ENCODE assay signal across 20 cellular contexts in genomic region chr16:5882087-5882661, GRCh38.
"Had no signal": no experiment of that assay in that cellular context is flagged by ENCODE, and none has a peak within 500 bp of the region (broad histone marks: within the 10 kb centered on the region; RNA-seq: fewer than 3 reads in every experiment).

No MANE protein-coding gene starts in this region.

- H3K79me2 ChIP-seq: hepatocyte had no signal

- H3K4me1 Mint-ChIP-seq: naive thymus-derived CD8-positive, alpha-beta T cell; stimulated activated effector memory CD8-positive, alpha-beta T cell treated with anti-CD3 and anti-CD28 coated beads, Interleukin-12 subunit alpha, Interleukin-12 subunit beta, amount 100 ng/mL, for 72 hours had no signal

- H3K4me1 ChIP-seq: tibial nerve, upper lobe of right lung, vagina had no signal

- ATAC-seq: left colon; mucosa of descending colon; naive thymus-derived CD8-positive, alpha-beta T cell; right cardiac atrium; stimulated activated effector memory CD8-positive, alpha-beta T cell treated with anti-CD3 and anti-CD28 coated beads, Interleukin-12 subunit alpha, Interleukin-12 subunit beta, amount 100 ng/mL, for 72 hours; upper lobe of right lung had no signal

- H3K27me3 Mint-ChIP-seq: dendritic cell treated with granulocyte-macrophage colony-stimulating factor and Interleukin-4, amounts not matched to agents 40 ng/mL and 50 ng/mL, for 4 days; stimulated activated naive CD8-positive, alpha-beta T cell treated with anti-CD3 and anti-CD28 coated beads, Interleukin-15, Interleukin-2, amounts not matched to agents 100 ng/mL and 50 ng/mL, for 24 hours had no signal

- H3K9me3 Mint-ChIP-seq: dendritic cell treated with granulocyte-macrophage colony-stimulating factor and Interleukin-4, amounts not matched to agents 40 ng/mL and 50 ng/mL, for 4 days; stimulated activated naive CD8-positive, alpha-beta T cell treated with anti-CD3 and anti-CD28 coated beads, Interleukin-15, Interleukin-2, amounts not matched to agents 100 ng/mL and 50 ng/mL, for 24 hours had no signal

- H3K9me3 ChIP-seq: mucosa of descending colon, neutrophil, tibial nerve, upper lobe of right lung, vagina had no signal

- H3K27ac Mint-ChIP-seq: dendritic cell treated with granulocyte-macrophage colony-stimulating factor and Interleukin-4, amounts not matched to agents 40 ng/mL and 50 ng/mL, for 4 days; naive thymus-derived CD8-positive, alpha-beta T cell; stimulated activated effector memory CD8-positive, alpha-beta T cell treated with anti-CD3 and anti-CD28 coated beads, Interleukin-12 subunit alpha, Interleukin-12 subunit beta, amount 100 ng/mL, for 72 hours; stimulated activated naive CD8-positive, alpha-beta T cell treated with anti-CD3 and anti-CD28 coated beads, Interleukin-15, Interleukin-2, amounts not matched to agents 100 ng/mL and 50 ng/mL, for 24 hours had no signal

- FAIRE-seq: colon, endothelial cell of umbilical vein had no signal

- H3K4me2 ChIP-seq: hepatocyte, smooth muscle cell had no signal

- H3K36me3 Mint-ChIP-seq: naive thymus-derived CD8-positive, alpha-beta T cell; stimulated activated effector memory CD8-positive, alpha-beta T cell treated with anti-CD3 and anti-CD28 coated beads, Interleukin-12 subunit alpha, Interleukin-12 subunit beta, amount 100 ng/mL, for 72 hours had no signal

- DNase-seq: erythroblast; foreskin melanocyte; head of caudate nucleus; left colon; mucosa of descending colon; naive thymus-derived CD8-positive, alpha-beta T cell; right cardiac atrium; stimulated activated CD4-positive, alpha-beta T cell treated with anti-CD3 and anti-CD28 coated beads, Interleukin-4, amount 100 ng/mL, for 1 hour; stimulated activated CD8-positive, alpha-beta memory T cell treated with anti-CD3 and anti-CD28 coated beads, Interleukin-4, amount 100 ng/mL, for 48 hours; upper lobe of right lung had no signal

- H3K36me3 ChIP-seq: neutrophil, tibial nerve, upper lobe of right lung, vagina had no signal

- H3K4me3 Mint-ChIP-seq: dendritic cell treated with granulocyte-macrophage colony-stimulating factor and Interleukin-4, amounts not matched to agents 40 ng/mL and 50 ng/mL, for 4 days; naive thymus-derived CD8-positive, alpha-beta T cell; stimulated activated effector memory CD8-positive, alpha-beta T cell treated with anti-CD3 and anti-CD28 coated beads, Interleukin-12 subunit alpha, Interleukin-12 subunit beta, amount 100 ng/mL, for 72 hours; stimulated activated naive CD8-positive, alpha-beta T cell treated with anti-CD3 and anti-CD28 coated beads, Interleukin-15, Interleukin-2, amounts not matched to agents 100 ng/mL and 50 ng/mL, for 24 hours had no signal

- H3K4me3 ChIP-seq: hepatocyte, mucosa of descending colon, smooth muscle cell, tibial nerve, upper lobe of right lung, vagina had no signal

- H3K27me3 ChIP-seq: hepatocyte, neutrophil, tibial nerve, upper lobe of right lung, vagina had no signal

- H2AFZ ChIP-seq: hepatocyte had no signal

- H3K27ac ChIP-seq: hepatocyte, neutrophil, tibial nerve, upper lobe of right lung, vagina had no signal
